In genomic region chr20:3390759-3391500, GRCh38 we compare ENCODE assay signal across 20 cellular contexts. TPM values are rescaled to one million over a fixed set of nuclear protein-coding genes. Genes with fewer than 3 reads are reported as not detected.
DNase-seq lines count a peak whose midpoint lies in the region; ATAC-seq, FAIRE-seq and TF ChIP-seq lines count a peak whose summit lies in the region.
"Had no signal": no experiment of that assay in that cellular context is flagged by ENCODE, and none has a peak within 500 bp of the region (broad histone marks: within the 10 kb centered on the region; RNA-seq: fewer than 3 reads in every experiment).

No MANE protein-coding gene starts in this region.

- POLR2A ChIA-PET in GM12878 (lab: Charles Lee): no interaction called here

- H3K4me1 ChIP-seq in GM12878 (ENCODE audit: control insufficient read depth, insufficient read depth, low read length): no peaks in the 10 kb centered on the region
- H3K4me1 ChIP-seq in right cardiac atrium (ENCODE audit: control insufficient read depth, insufficient read depth, low read length): no peaks in the 10 kb centered on the region
- H3K4me1 ChIP-seq: breast epithelium, lower lobe of right lung had no signal

- no peaks in the 10 kb centered on the region for H4K20me1 ChIP-seq in GM12878 (ENCODE audit: control insufficient read depth, insufficient read depth)

- H2AFZ ChIP-seq in GM12878 (ENCODE audit: control insufficient read depth, low read depth, low read length): no peak overlapping the region

- no peaks in the 10 kb centered on the region for H3K4me1 Mint-ChIP-seq in nephron

- DNase-seq in G401 (ENCODE audit: low spot score) (peak; percentile 33), GM12878 (ENCODE audit: low read depth, low spot score) (no peak), right cardiac atrium (no peak), NCI-H1092 (lab: John Stamatoyannopoulos, UW) (no peak), H7 (no peak), posterior cingulate gyrus (no peak)
- DNase-seq in activated naive CD4-positive, alpha-beta T cell (lab: John Stamatoyannopoulos, UW): no peak
- DNase-seq: activated CD4-positive, alpha-beta T cell treated with anti-CD3 and anti-CD28 coated beads for 4 hours; activated naive CD8-positive, alpha-beta T cell treated with anti-CD3 and anti-CD28 coated beads, Interleukin-2, amount 50 U/mL, for 24 hours; dermis blood vessel endothelial cell; lower lobe of right lung; NCI-H146; NCI-H774; stimulated activated CD4-positive, alpha-beta T cell treated with anti-CD3 and anti-CD28 coated beads, Interleukin-4, amount 100 ng/mL, for 4 hours; T1000 had no signal

- intact Hi-C loops in GM12878 (cut with micrococcal nuclease; ENCODE audit: unreplicated experiment) (no loop called here), right cardiac atrium (cut with DNase I) (no loop called here), posterior cingulate gyrus (cut with DNase I) (no loop called here)

- H3K36me3 Mint-ChIP-seq in nephron (ENCODE audit: low read depth): peaks cover 16% of the 10 kb centered on the region

- peak overlapping the region; percentile 96 to 99 (median 96) for H3K27ac Mint-ChIP-seq in nephron
- H3K27ac Mint-ChIP-seq: activated naive CD8-positive, alpha-beta T cell treated with anti-CD3 and anti-CD28 coated beads, Interleukin-2, amount 50 U/mL, for 24 hours; activated T-helper 2 cell treated with anti-CD3 and anti-CD28 coated beads, Interferon-gamma antibody, Interleukin-2, Interleukin-4, amounts not matched to agents 10 μg/mL and 5 μg/mL and 100 μg/mL, durations not matched to agents 14 hours and 24 hours and 36 hours had no signal

- H3K9ac ChIP-seq in GM12878 (ENCODE audit: control insufficient read depth, insufficient read depth, low read length): no peak overlapping the region

- TF ChIP-seq EP300 in GM12878 (IDR thresholded peaks at IDR 0.05; ENCODE audit: borderline replicate concordance in 1 of 2, control insufficient read depth in 1 of 2, low read depth in 2 of 2, low read length in 2 of 2): no peak

- WGBS in GM12878 (ENCODE audit: insufficient coverage, insufficient replicate concordance, low lambda C conversion rate, missing lambda C conversion rate): 36% methylated on average over 3 of the region's 3 CpGs
- 74% methylated on average over 3 of the region's 3 CpGs for WGBS in right cardiac atrium

- H3K27me3 ChIP-seq in GM12878 (replicated peaks in 1 of 2; ENCODE audit: control insufficient read depth in 2 of 2, insufficient read depth in 2 of 2, low read length in 1 of 2): no peaks in the 10 kb centered on the region
- no peaks in the 10 kb centered on the region for H3K27me3 ChIP-seq in right cardiac atrium (ENCODE audit: control insufficient read depth, insufficient read depth)
- no peaks in the 10 kb centered on the region for H3K27me3 ChIP-seq in H7 (ENCODE audit: control insufficient read depth, insufficient read depth, low read length)
- H3K27me3 ChIP-seq: breast epithelium had no signal

- no peak for TF ChIP-seq RAD21 in GM12878 (IDR thresholded peaks at IDR 0.05; ENCODE audit: insufficient read depth, low read depth, low read length)

- BruUV-seq in GM12878 (replicated peaks; lab: Mats Ljungman, UMichigan): no TSS peak

- TF ChIP-seq CTCF in GM12878 (IDR thresholded peaks at IDR 0.05 in 2 of 3, conservative IDR thresholded peaks at IDR 0.05 in 1 of 3; ENCODE audit: control insufficient read depth in 2 of 3, extremely low read depth in 1 of 3, insufficient read depth in 1 of 3, low read depth in 3 of 3, low read length in 3 of 3) (no peak), nephron (IDR thresholded peaks at IDR 0.05; ENCODE audit: unreplicated experiment in 3 of 3) (no peak)

- in situ Hi-C loops in G401 (cut with HindIII; ENCODE audit: low sequenced_read_pairs) (no loop called here), GM12878 (cut with MboI) (no loop called here)

- no peak for FAIRE-seq in GM12878 (lab: Jason Lieb, UNC)
- FAIRE-seq: frontal cortex had no signal

- no peak for TF ChIP-seq POLR2A in GM12878 (IDR thresholded peaks at IDR 0.05; ENCODE audit: low read depth, low read length)

- CTCF ChIA-PET in GM12878 (lab: Yijun Ruan, JAX): no interaction called here

- H3K27me3 Mint-ChIP-seq in nephron (ENCODE audit: low read depth): no peaks in the 10 kb centered on the region
- H3K27me3 Mint-ChIP-seq: activated naive CD8-positive, alpha-beta T cell treated with anti-CD3 and anti-CD28 coated beads, Interleukin-2, amount 50 U/mL, for 24 hours had no signal

- H3K4me3 Mint-ChIP-seq in nephron: peak overlapping the region in 1 of 3 experiments; percentile 43
- H3K4me3 Mint-ChIP-seq: activated naive CD8-positive, alpha-beta T cell treated with anti-CD3 and anti-CD28 coated beads, Interleukin-2, amount 50 U/mL, for 24 hours had no signal

- H3K9me3 ChIP-seq in GM12878 (replicated peaks; ENCODE audit: control insufficient read depth, insufficient read depth, low read length) (no peaks in the 10 kb centered on the region; the same call in 2 of the 3 replicates), right cardiac atrium (ENCODE audit: control insufficient read depth, low read length) (no peaks in the 10 kb centered on the region)

- H3K9me3 Mint-ChIP-seq in nephron: peaks cover 16% of the 10 kb centered on the region

- H3K79me2 ChIP-seq in GM12878 (ENCODE audit: control insufficient read depth, insufficient read depth, low read length): no peaks in the 10 kb centered on the region

- H3K36me3 ChIP-seq in GM12878 (ENCODE audit: control insufficient read depth in 2 of 2, insufficient read depth in 2 of 2, low read length in 1 of 2) (no peaks in the 10 kb centered on the region), H7 (replicated peaks; ENCODE audit: control insufficient read depth, insufficient read depth, low read length) (no peaks in the 10 kb centered on the region)
- H3K36me3 ChIP-seq: breast epithelium, lower lobe of right lung had no signal

- no peak overlapping the region for H3K27ac ChIP-seq in GM12878 (ENCODE audit: control insufficient read depth, insufficient read depth)
- no peak overlapping the region for H3K27ac ChIP-seq in right cardiac atrium (ENCODE audit: low read length)
- H3K27ac ChIP-seq: breast epithelium, lower lobe of right lung had no signal

- ATAC-seq in GM12878 (no peak), right cardiac atrium (peak; percentile 56 to 68)
- ATAC-seq: activated naive CD8-positive, alpha-beta T cell treated with anti-CD3 and anti-CD28 coated beads, Interleukin-2, amount 50 U/mL, for 24 hours; lower lobe of right lung; Panc1 had no signal

- SMC1A ChIA-PET in GM12878 (lab: Charles Lee; ENCODE audit: uncharacterized antibody, unreplicated experiment): interaction anchor here (0.5 kb wide), 1 partner anchor 381 kb away, joined by 4 read pairs; no protein-coding TSS in a partner anchor

- no peak overlapping the region for H3K4me2 ChIP-seq in GM12878 (ENCODE audit: control insufficient read depth, insufficient read depth)

- no peak overlapping the region for H3K4me3 ChIP-seq in GM12878
- H3K4me3 ChIP-seq in right cardiac atrium (ENCODE audit: low read length): no peak overlapping the region
- H3K4me3 ChIP-seq in H7 (ENCODE audit: insufficient read depth, low read depth, low read length): no peak overlapping the region
- H3K4me3 ChIP-seq: breast epithelium, lower lobe of right lung had no signal

- RAD21 ChIA-PET in GM12878 (lab: Charles Lee; ENCODE audit: unreplicated experiment): no interaction called here

TF ChIP-seq in GM12878, 131 proteins besides CTCF, POLR2A, EP300 and RAD21:
- TF ChIP-seq RAD51 (IDR thresholded peaks at IDR 0.05) (peak; percentile 46), EED (IDR thresholded peaks at IDR 0.05; ENCODE audit: low read depth) (no peak)

RNA-seq across cellular contexts. Expression of gene DNAAF9, which starts 16.5 kb away (rescaled TPM):
- 6.1 and 7.8 TPM in 2 replicates for total RNA-seq in G401 (2014; rRNA removed; shearing (Covaris generic))
- 29.0 and 30.4 TPM in 2 replicates for total RNA-seq in GM12878 (2013; cell fraction: nucleolus; rRNA removed)
- total RNA-seq in GM12878 (2014; rRNA removed) (1.4 and 1.6 TPM in 2 replicates), GM12878 (2014; rRNA removed; fragmentation: Illumina TruSeq; extraction: Trizol) (1.4 and 1.6 TPM in 2 replicates), GM12878 (2021) (1.9 and 2.1 TPM in 2 replicates), right cardiac atrium (10 to 100 TPM; 15.3 to 18.9 (median 16.0) TPM)
- 0.25 TPM for polyA plus RNA-seq in GM12878 (2011; ENCODE audit: low read depth)
- polyA plus RNA-seq in GM12878 (2011; rRNA removed) (0.08 and 0.09 TPM in 2 replicates), GM12878 (2014; fragmentation: Illumina TruSeq; extraction: Trizol) (1.4 and 1.6 TPM in 2 replicates), GM12878 (2014; fragmentation: Nextera tagmentation; extraction: Ambion mirVana) (under 1 TPM; 0.26 to 0.29 TPM), GM12878 (2014; rRNA removed) (1.4 and 1.5 TPM in 2 replicates), GM12878 (2016; fragmentation: Nextera tagmentation; extraction: Ambion mirVana) (1 to 10 TPM; 1.0 to 1.2 TPM), right cardiac atrium (7.2 TPM)
- 0.03 and 0.09 TPM in 2 replicates for polyA plus RNA-seq in GM12878 (2011; cell fraction: cytosol; rRNA removed)
- polyA plus RNA-seq in GM12878 (2011; cell fraction: nucleus; rRNA removed): 0.12 and 0.20 TPM in 2 replicates
- polyA plus RNA-seq in GM12878 (2012): 0.23 and 0.44 TPM in 2 replicates
- 0.07 and 0.21 TPM in 2 replicates for polyA minus RNA-seq in GM12878 (2011; rRNA and poly(A)+ RNA removed)
- not detected in 2 replicates for polyA minus RNA-seq in GM12878 (2011; cell fraction: cytosol; rRNA and poly(A)+ RNA removed)
- polyA minus RNA-seq in GM12878 (2011; cell fraction: nucleus; rRNA and poly(A)+ RNA removed): 0.12 and 0.19 TPM in 2 replicates
- total RNA-seq in H7 (2014; rRNA removed; shearing (Covaris generic)): 3.3 and 5.3 TPM in 2 replicates
